Comparison of ENCODE assay signal across 1 cellular context in genomic region chr10:6091630-6092029, GRCh38.
TF ChIP-seq lines count a peak whose summit lies in the region.

No MANE protein-coding gene starts in this region.

TF ChIP-seq in GM23338, 12 proteins besides CTCF, POLR2A, EP300 and RAD21 (continued from another document):
- TF ChIP-seq ZNF462 (CRISPR knock-in tag; IDR thresholded peaks at IDR 0.05) (no peak), STAT1 (IDR thresholded peaks at IDR 0.05; ENCODE audit: unreplicated experiment) (no peak), ETS1 (IDR thresholded peaks at IDR 0.05) (no peak), ZNF114 (CRISPR knock-in tag; IDR thresholded peaks at IDR 0.05) (no peak)
TF ChIP-seq in GM23338: peak in this region for 0.
